In the genomic region with DNA sequence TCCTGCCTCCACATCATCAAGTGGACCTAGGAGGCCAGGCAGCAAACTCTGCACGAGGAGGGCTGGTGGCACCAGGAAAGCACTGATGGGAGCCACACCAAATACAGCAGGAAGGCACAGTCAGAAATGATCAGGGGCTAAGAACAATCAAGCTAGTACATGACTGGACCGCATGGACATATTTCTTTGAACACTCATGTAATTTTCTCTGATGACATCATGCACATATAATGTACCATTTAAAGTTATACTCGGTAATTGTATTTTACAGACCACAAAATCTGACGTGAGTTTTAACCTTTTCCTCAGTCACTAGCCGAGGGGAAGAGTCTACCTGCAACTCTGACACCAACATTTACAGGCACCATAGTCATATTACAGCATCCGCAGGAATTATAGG, we compare ENCODE assay signal across 20 cellular contexts.
DNase-seq lines count a peak whose midpoint lies in the region; TF ChIP-seq lines count a peak whose summit lies in the region.
"Had no signal": no experiment of that assay in that cellular context is flagged by ENCODE, and none has a peak within 500 bp of the region (broad histone marks: within the 10 kb centered on the region; RNA-seq: fewer than 3 reads in every experiment).

No MANE protein-coding gene starts in this region.

- no peaks in the 10 kb centered on the region for H3K9me3 ChIP-seq in adipocyte (ENCODE audit: control insufficient read depth, low read length)
- H3K9me3 ChIP-seq in BE2C = no peaks in the 10 kb centered on the region
- H3K9me3 ChIP-seq: pancreas, Peyer's patch, thyroid gland had no signal

- H3K36me3 ChIP-seq in adipocyte (ENCODE audit: control insufficient read depth, insufficient read depth, low read length, severe bottlenecking) (no peaks in the 10 kb centered on the region), BE2C (no peaks in the 10 kb centered on the region)
- H3K36me3 ChIP-seq: pancreas, Peyer's patch, thyroid gland had no signal

- H3K4me1 ChIP-seq in adipocyte (ENCODE audit: control insufficient read depth, insufficient read depth, low read length) (peaks cover 39% of the 10 kb centered on the region), BE2C (peaks cover 5% of the 10 kb centered on the region; the same call in 1 of the 2 replicates)
- H3K4me1 ChIP-seq: pancreas, Peyer's patch, thyroid gland had no signal

- intact Hi-C loops in dorsolateral prefrontal cortex (cut with DNase I) = loop anchor here in 1 of 2 donors (10.0 kb wide), 1 partner anchor 1173 kb away; no protein-coding TSS in a partner anchor

- H3K27me3 Mint-ChIP-seq in HFFc6 (ENCODE audit: insufficient read depth) = no peaks in the 10 kb centered on the region

- DNase-seq in A172 (ENCODE audit: low spot score) (peak; percentile 82), HFFc6 (peak; percentile 91), adipocyte (ENCODE audit: low read depth) (peak; percentile 82), foreskin fibroblast (peak; percentile 86 to 89), NCI-H2171 treated with DMSO at 0.1 percent for 48 hours (lab: John Stamatoyannopoulos, UW) (no peak), dorsolateral prefrontal cortex (no peak), D341Med (ENCODE audit: low spot score) (no peak), BE2C (no peak)
- DNase-seq: activated CD4-positive, alpha-beta memory T cell treated with anti-CD3 and anti-CD28 coated beads, Interleukin-2, amount 10 ng/mL, durations not matched to agents 7 days and 5 days; caudate nucleus; DMS53; GOT3; midbrain; NCI-H1105 treated with DMSO at 0.1 percent for 48 hours; NCI-H524; pancreas; Peyer's patch; thyroid gland had no signal

- peaks cover 14% of the 10 kb centered on the region for H3K36me3 Mint-ChIP-seq in HFFc6 (ENCODE audit: low read depth)

- no peak overlapping the region for H3K4me3 ChIP-seq in adipocyte (ENCODE audit: low read length)
- no peak overlapping the region for H3K4me3 ChIP-seq in foreskin fibroblast (ENCODE audit: low read depth in 1 of 2, low read length in 2 of 2)
- no peak overlapping the region for H3K4me3 ChIP-seq in dorsolateral prefrontal cortex
- H3K4me3 ChIP-seq in BE2C (ENCODE audit: low read depth, low read length) = no peak overlapping the region
- H3K4me3 ChIP-seq: GM12878, pancreas, Peyer's patch, thyroid gland had no signal

- TF ChIP-seq CTCF in HFFc6 (IDR thresholded peaks at IDR 0.05) = no peak
- TF ChIP-seq CTCF in foreskin fibroblast (IDR thresholded peaks at IDR 0.05; ENCODE audit: low read depth, low read length) = no peak
- no peak for TF ChIP-seq CTCF in dorsolateral prefrontal cortex (IDR thresholded peaks at IDR 0.05 in 54 of 56, conservative IDR thresholded peaks at IDR 0.05 in 2 of 56; ENCODE audit: low read depth in 1 of 56, partially characterized antibody in 56 of 56)
- TF ChIP-seq CTCF in BE2C (IDR thresholded peaks at IDR 0.05; ENCODE audit: low read depth, low read length) = no peak

- H3K9me3 Mint-ChIP-seq in HFFc6 = no peaks in the 10 kb centered on the region
- H3K9me3 Mint-ChIP-seq: activated CD4-positive, alpha-beta memory T cell treated with anti-CD3 and anti-CD28 coated beads, Interleukin-2, amount 10 ng/mL, durations not matched to agents 7 days and 5 days; activated T-helper 17 cell treated with anti-CD3 and anti-CD28 coated beads, Interleukin-2, amount 50 U/mL, for 72 hours had no signal

- H3K4me1 Mint-ChIP-seq in HFFc6 (ENCODE audit: low read depth) = peaks cover 63% of the 10 kb centered on the region
- H3K4me1 Mint-ChIP-seq: activated CD4-positive, alpha-beta memory T cell treated with anti-CD3 and anti-CD28 coated beads, Interleukin-2, amount 10 ng/mL, durations not matched to agents 7 days and 5 days; activated T-helper 17 cell treated with anti-CD3 and anti-CD28 coated beads, Interleukin-2, amount 50 U/mL, for 72 hours had no signal

- peak overlapping the region; percentile 88 for H3K27ac Mint-ChIP-seq in HFFc6
- H3K27ac Mint-ChIP-seq: activated CD4-positive, alpha-beta memory T cell treated with anti-CD3 and anti-CD28 coated beads, Interleukin-2, amount 10 ng/mL, durations not matched to agents 7 days and 5 days; activated T-helper 17 cell treated with anti-CD3 and anti-CD28 coated beads, Interleukin-2, amount 50 U/mL, for 72 hours had no signal

- H3K27me3 ChIP-seq in adipocyte (replicated peaks; ENCODE audit: control insufficient read depth, insufficient read depth, low read length) = peaks cover 4% of the 10 kb centered on the region
- H3K27me3 ChIP-seq in dorsolateral prefrontal cortex = peaks cover 0 to 4% (median 0%) of the 10 kb centered on the region in 45 donors
- no peaks in the 10 kb centered on the region for H3K27me3 ChIP-seq in BE2C
- H3K27me3 ChIP-seq: pancreas, Peyer's patch, thyroid gland had no signal

- H3K27ac ChIP-seq in dorsolateral prefrontal cortex = no peak overlapping the region
- H3K27ac ChIP-seq: pancreas, Peyer's patch, thyroid gland had no signal

- peak overlapping the region; percentile 64 for H3K4me3 Mint-ChIP-seq in HFFc6
- H3K4me3 Mint-ChIP-seq: activated CD4-positive, alpha-beta memory T cell treated with anti-CD3 and anti-CD28 coated beads, Interleukin-2, amount 10 ng/mL, durations not matched to agents 7 days and 5 days; activated T-helper 17 cell treated with anti-CD3 and anti-CD28 coated beads, Interleukin-2, amount 50 U/mL, for 72 hours had no signal

- H3K9ac ChIP-seq in adipocyte (ENCODE audit: low read length) = no peak overlapping the region

Comparison
In these comparisons a context has a peak if more than half of its experiments do, and no peak if none do; other contexts are left out.
1. DNase-seq: peak in A172 (single experiment), HFFc6 (single experiment), adipocyte (single experiment) and foreskin fibroblast (2 of 2); none in NCI-H2171 treated with DMSO at 0.1 percent for 48 hours (single experiment), dorsolateral prefrontal cortex (0 of 10), D341Med (single experiment) and BE2C (single experiment).